ENCODE assay signal across 27 cellular contexts in genomic region chr16:89569506-89570341, GRCh38. TPM values are rescaled to one million over a fixed set of nuclear protein-coding genes. Genes with fewer than 3 reads are reported as not detected.
"Had no signal": no experiment of that assay in that cellular context is flagged by ENCODE, and none has a peak within 500 bp of the region (broad histone marks: within the 10 kb centered on the region; RNA-seq: fewer than 3 reads in every experiment).

No MANE protein-coding gene starts in this region.

- DNase-seq: activated CD4-positive, alpha-beta T cell treated with anti-CD3 and anti-CD28 coated beads, Interleukin-2, amount 50 U/mL, for 1 hour; activated CD4-positive, CD25-positive, alpha-beta regulatory T cell; activated CD8-positive, alpha-beta memory T cell treated with anti-CD3 and anti-CD28 coated beads, Interleukin-2, amount 50 U/mL, for 4 hours; activated CD8-positive, alpha-beta T cell treated with anti-CD3 and anti-CD28 coated beads for 36 hours; activated effector memory CD4-positive, alpha-beta T cell treated with Interleukin-2 at 50 U/mL for 16 hours; activated naive CD4-positive, alpha-beta T cell treated with Interleukin-2 at 50 U/mL for 16 hours; activated naive CD8-positive, alpha-beta T cell treated with anti-CD3 and anti-CD28 coated beads, Interleukin-2, amount 50 U/mL, for 24 hours; activated T-cell treated with anti-CD3 and anti-CD28 coated beads, Interleukin-2, amount 50 U/mL, for 1 hour; amniotic stem cell; body of pancreas; central memory CD4-positive, alpha-beta T cell; NCI-H1092; NCI-H1417; NCI-H2081; NCI-H446; NCI-H524; Peyer's patch; SIG-M5; T-cell had no signal

- H3K4me3 ChIP-seq: ascending aorta, body of pancreas, Peyer's patch had no signal

- ATAC-seq: activated CD8-positive, alpha-beta T cell treated with anti-CD3 and anti-CD28 coated beads for 36 hours; activated naive CD8-positive, alpha-beta T cell treated with anti-CD3 and anti-CD28 coated beads, Interleukin-2, amount 50 U/mL, for 24 hours; body of pancreas; T-cell had no signal

- FAIRE-seq: bronchial epithelial cell had no signal

- H3K27ac Mint-ChIP-seq: activated CD8-positive, alpha-beta T cell treated with anti-CD3 and anti-CD28 coated beads for 36 hours; activated naive CD8-positive, alpha-beta T cell treated with anti-CD3 and anti-CD28 coated beads, Interleukin-2, amount 50 U/mL, for 24 hours; activated T-helper 1 cell treated with anti-CD3 and anti-CD28 coated beads, Interleukin-12 subunit alpha, Interleukin-12 subunit beta, Interleukin-2, Interleukin-4 antibody, amounts not matched to agents 30 ng/mL and 10 ng/mL and 1 ng/mL, durations not matched to agents 14 hours and 24 hours and 36 hours; T-cell had no signal

- H3K9me3 Mint-ChIP-seq: activated CD8-positive, alpha-beta T cell treated with anti-CD3 and anti-CD28 coated beads for 36 hours; activated naive CD4-positive, alpha-beta T cell treated with anti-CD3 and anti-CD28 coated beads, Interleukin-2, amount 50 U/mL, for 72 hours; activated naive CD8-positive, alpha-beta T cell treated with anti-CD3 and anti-CD28 coated beads, Interleukin-2, amount 50 U/mL, for 24 hours; activated T-helper 1 cell treated with anti-CD3 and anti-CD28 coated beads, Interleukin-12 subunit alpha, Interleukin-12 subunit beta, Interleukin-2, Interleukin-4 antibody, amounts not matched to agents 30 ng/mL and 10 ng/mL and 1 ng/mL, durations not matched to agents 14 hours and 24 hours and 36 hours; T-cell had no signal

- H3K4me2 ChIP-seq: KMS-11 had no signal

- H3K27ac ChIP-seq: ascending aorta, body of pancreas, KMS-11, Peyer's patch, VCaP had no signal

- H3K27me3 ChIP-seq: ascending aorta, body of pancreas had no signal

- H3K9me3 ChIP-seq: ascending aorta, body of pancreas, Peyer's patch had no signal

- H3K9ac ChIP-seq: KMS-11 had no signal

- H3K4me3 Mint-ChIP-seq: activated CD8-positive, alpha-beta T cell treated with anti-CD3 and anti-CD28 coated beads for 36 hours; activated naive CD8-positive, alpha-beta T cell treated with anti-CD3 and anti-CD28 coated beads, Interleukin-2, amount 50 U/mL, for 24 hours; activated T-helper 1 cell treated with anti-CD3 and anti-CD28 coated beads, Interleukin-12 subunit alpha, Interleukin-12 subunit beta, Interleukin-2, Interleukin-4 antibody, amounts not matched to agents 30 ng/mL and 10 ng/mL and 1 ng/mL, durations not matched to agents 14 hours and 24 hours and 36 hours; T-cell had no signal

RNA-seq across cellular contexts. Expression of gene CPNE7, which starts 5.8 kb away (rescaled TPM):
- total RNA-seq: ascending aorta had no signal

RNA-seq across cellular contexts. Expression of gene DPEP1, which starts 43.7 kb away (rescaled TPM):
- total RNA-seq: activated CD8-positive, alpha-beta T cell treated with anti-CD3 and anti-CD28 coated beads for 36 hours; activated naive CD4-positive, alpha-beta T cell treated with anti-CD3 and anti-CD28 coated beads, Interleukin-2, amount 50 U/mL, for 72 hours; activated T-helper 1 cell treated with anti-CD3 and anti-CD28 coated beads, Interleukin-12 subunit alpha, Interleukin-12 subunit beta, Interleukin-2, Interleukin-4 antibody, amounts not matched to agents 30 ng/mL and 10 ng/mL and 1 ng/mL, durations not matched to agents 14 hours and 24 hours and 36 hours; ascending aorta; chondrocyte; T-helper 2 cell treated with Interferon-gamma antibody and Interleukin-4, amounts not matched to agents 100 ng/mL and 5 ng/mL, for 36 hours had no signal
